15 cellular contexts compared by ENCODE assay signal in genomic region chr4:650951-651883, GRCh38. TPM values are rescaled to one million over a fixed set of nuclear protein-coding genes. Genes with fewer than 3 reads are reported as not detected.
DNase-seq lines count a peak whose midpoint lies in the region; ATAC-seq and TF ChIP-seq lines count a peak whose summit lies in the region.
"Had no signal": no experiment of that assay in that cellular context is flagged by ENCODE, and none has a peak within 500 bp of the region (broad histone marks: within the 10 kb centered on the region; RNA-seq: fewer than 3 reads in every experiment).

No MANE protein-coding gene starts in this region.

- no peak overlapping the region for H3K9ac ChIP-seq in endodermal cell (ENCODE audit: extremely low read depth, low read length, poor library complexity, severe bottlenecking)
- H3K9ac ChIP-seq in neural progenitor cell: no peak overlapping the region
- H3K9ac ChIP-seq: BLaER1 treated with 17β-estradiol and CSF1 and Interleukin-3, amounts not matched to agents 10 nM and 100 nM had no signal

- no peak overlapping the region for H3K27ac Mint-ChIP-seq in endodermal cell
- H3K27ac Mint-ChIP-seq in neural progenitor cell: no peak overlapping the region

- no peaks in the 10 kb centered on the region for H4K20me1 ChIP-seq in neural progenitor cell (ENCODE audit: low read depth)
- H4K20me1 ChIP-seq: BLaER1 treated with 17β-estradiol and CSF1 and Interleukin-3, amounts not matched to agents 10 nM and 100 nM had no signal

- no peaks in the 10 kb centered on the region for H3K36me3 ChIP-seq in endodermal cell (ENCODE audit: control insufficient read depth, insufficient read depth, low read length)
- no peaks in the 10 kb centered on the region for H3K36me3 ChIP-seq in neural progenitor cell
- H3K36me3 ChIP-seq: BLaER1 treated with 17β-estradiol and CSF1 and Interleukin-3, amounts not matched to agents 10 nM and 100 nM; sigmoid colon; stomach had no signal

- H3K4me1 ChIP-seq in endodermal cell (ENCODE audit: control insufficient read depth, insufficient read depth, low read length): no peaks in the 10 kb centered on the region
- peaks cover 13% of the 10 kb centered on the region for H3K4me1 ChIP-seq in neural progenitor cell
- H3K4me1 ChIP-seq: sigmoid colon had no signal

- intact Hi-C loops in sciatic nerve (cut with DNase I): no loop called here

- DNase-seq in DMS79 (lab: John Stamatoyannopoulos, UW) (peak; percentile 22), NCI-H187 treated with DMSO at 0.1 percent for 48 hours (lab: John Stamatoyannopoulos, UW) (peak; percentile 64), endodermal cell (peak; percentile 56), neural progenitor cell (ENCODE audit: low spot score) (peak; percentile 55), inferior parietal cortex (ENCODE audit: extremely low spot score) (no peak), H4 (ENCODE audit: low spot score) (no peak), sciatic nerve (ENCODE audit: low spot score) (no peak)
- DNase-seq: activated gamma-delta T cell, erythroblast, sigmoid colon, stomach, T-helper 9 cell had no signal

- H3K9me3 Mint-ChIP-seq in endodermal cell: no peaks in the 10 kb centered on the region
- H3K9me3 Mint-ChIP-seq in neural progenitor cell: peaks cover 2% of the 10 kb centered on the region

- H3K27ac ChIP-seq in endodermal cell (ENCODE audit: low read depth, low read length) (peak overlapping the region; percentile 53), neural progenitor cell (no peak overlapping the region)
- H3K27ac ChIP-seq: BLaER1 treated with 17β-estradiol and CSF1 and Interleukin-3, amounts not matched to agents 10 nM and 100 nM; sigmoid colon; stomach had no signal

- TF ChIP-seq CTCF in endodermal cell (conservative IDR thresholded peaks at IDR 0.05) (no peak), neural progenitor cell (IDR thresholded peaks at IDR 0.05) (no peak)

- H3K4me1 Mint-ChIP-seq in endodermal cell (no peaks in the 10 kb centered on the region), neural progenitor cell (peaks cover 7% of the 10 kb centered on the region)

- no peaks in the 10 kb centered on the region for H3K79me2 ChIP-seq in neural progenitor cell (ENCODE audit: low read depth)

- ATAC-seq in GM21447 (IDR thresholded peaks at IDR 0.05; ENCODE audit: unreplicated experiment) (no peak), sciatic nerve (no peak)

- H3K4me3 Mint-ChIP-seq in endodermal cell (no peak overlapping the region), neural progenitor cell (no peak overlapping the region)

- H3K4me2 ChIP-seq in neural progenitor cell: no peak overlapping the region

- peaks cover 10% of the 10 kb centered on the region for H3F3A ChIP-seq in neural progenitor cell (ENCODE audit: low read depth)

- H3K27me3 ChIP-seq in endodermal cell (ENCODE audit: control insufficient read depth, insufficient read depth, low read length, poor library complexity, severe bottlenecking) (no peaks in the 10 kb centered on the region), neural progenitor cell (no peaks in the 10 kb centered on the region)
- H3K27me3 ChIP-seq: BLaER1 treated with 17β-estradiol and CSF1 and Interleukin-3, amounts not matched to agents 10 nM and 100 nM had no signal

- no peaks in the 10 kb centered on the region for H3K27me3 Mint-ChIP-seq in endodermal cell (ENCODE audit: insufficient read depth)
- H3K27me3 Mint-ChIP-seq in neural progenitor cell (ENCODE audit: insufficient read depth, low read depth): no peaks in the 10 kb centered on the region

- no peak overlapping the region for H2AFZ ChIP-seq in neural progenitor cell (replicated peaks)

- no peaks in the 10 kb centered on the region for H3K9me3 ChIP-seq in endodermal cell (ENCODE audit: control insufficient read depth, low read length)
- H3K9me3 ChIP-seq in neural progenitor cell (ENCODE audit: low read depth): no peaks in the 10 kb centered on the region
- H3K9me3 ChIP-seq: sigmoid colon, stomach had no signal

- no peaks in the 10 kb centered on the region for H3K36me3 Mint-ChIP-seq in endodermal cell (ENCODE audit: low read depth)
- no peaks in the 10 kb centered on the region for H3K36me3 Mint-ChIP-seq in neural progenitor cell

- H3K4me3 ChIP-seq in endodermal cell (ENCODE audit: low read length) (no peak overlapping the region), neural progenitor cell (no peak overlapping the region)
- H3K4me3 ChIP-seq: BLaER1 treated with 17β-estradiol and CSF1 and Interleukin-3, amounts not matched to agents 10 nM and 100 nM; sigmoid colon; stomach had no signal

- WGBS in endodermal cell (ENCODE audit: insufficient coverage in 1 of 2, insufficient read length in 1 of 2), 2 experiments: 86 to 88% methylated on average over 30 to 49 of the region's 49 CpGs

RNA-seq across cellular contexts. Expression of gene ATP5ME, which starts 22.9 kb away (rescaled TPM):
- total RNA-seq in endodermal cell (100 to 1,000 TPM; 407 to 456 TPM), neural progenitor cell (ENCODE audit: low replicate concordance) (95.1 and 114 TPM in 2 replicates), sciatic nerve (174 TPM)
- 299 TPM for polyA plus RNA-seq in endodermal cell (2013, experiment 1 of 2)
- polyA plus RNA-seq in endodermal cell (2013, experiment 2 of 2): 303 TPM
- total RNA-seq in H4 (2014; rRNA removed; shearing (Covaris generic)): 193 and 272 TPM in 2 replicates

RNA-seq across cellular contexts. Expression of gene MYL5, which starts 23.1 kb away (rescaled TPM):
- 10 to 100 TPM; 20.0 to 23.4 TPM for total RNA-seq in endodermal cell
- 8.7 TPM for polyA plus RNA-seq in endodermal cell (2013, experiment 1 of 2)
- 6.1 TPM for polyA plus RNA-seq in endodermal cell (2013, experiment 2 of 2)
- total RNA-seq in neural progenitor cell (ENCODE audit: low replicate concordance): 0.21 and 10.0 TPM in 2 replicates
- 7.4 and 13.8 TPM in 2 replicates for total RNA-seq in H4 (2014; rRNA removed; shearing (Covaris generic))
- total RNA-seq in sciatic nerve: 14.6 TPM

RNA-seq across cellular contexts. Expression of gene PDE6B, which starts 25.8 kb away (rescaled TPM):
- 10 to 100 TPM; 12.4 to 14.6 TPM for total RNA-seq in endodermal cell
- polyA plus RNA-seq in endodermal cell (2013, experiment 1 of 2): 5.0 TPM
- polyA plus RNA-seq in endodermal cell (2013, experiment 2 of 2): 2.4 TPM
- total RNA-seq in neural progenitor cell (ENCODE audit: low replicate concordance): 4.3 and 19.5 TPM in 2 replicates
- total RNA-seq in H4 (2014; rRNA removed; shearing (Covaris generic)): 1.9 TPM in 1 of 2 replicates, not detected in the other
- 2.5 TPM for total RNA-seq in sciatic nerve
- total RNA-seq: bronchial epithelial cell had no signal

RNA-seq across cellular contexts. Expression of gene SLC49A3, which starts 37.7 kb away (rescaled TPM):
- 10 to 100 TPM; 15.1 to 16.4 TPM for total RNA-seq in endodermal cell
- polyA plus RNA-seq in endodermal cell (2013, experiment 1 of 2): 2.0 TPM
- polyA plus RNA-seq in endodermal cell (2013, experiment 2 of 2): 1.0 TPM
- 1.9 and 3.4 TPM in 2 replicates for total RNA-seq in neural progenitor cell (ENCODE audit: low replicate concordance)
- total RNA-seq in H4 (2014; rRNA removed; shearing (Covaris generic)): not detected in 2 replicates
- total RNA-seq in sciatic nerve: 11.4 TPM

RNA-seq across cellular contexts. Expression of gene PCGF3, which starts 54.4 kb away (rescaled TPM):
- total RNA-seq in endodermal cell: 10 to 100 TPM; 53.1 to 64.0 TPM
- 64.4 TPM for polyA plus RNA-seq in endodermal cell (2013, experiment 1 of 2)
- 55.3 TPM for polyA plus RNA-seq in endodermal cell (2013, experiment 2 of 2)
- 44.7 and 59.1 TPM in 2 replicates for total RNA-seq in neural progenitor cell (ENCODE audit: low replicate concordance)
- 26.1 and 42.5 TPM in 2 replicates for total RNA-seq in H4 (2014; rRNA removed; shearing (Covaris generic))
- total RNA-seq in sciatic nerve: 50.3 TPM

Comparison
In these comparisons a context has a peak if more than half of its experiments do, and no peak if none do; other contexts are left out.
1. DNase-seq: peak in DMS79 (single experiment), NCI-H187 treated with DMSO at 0.1 percent for 48 hours (single experiment), endodermal cell (single experiment) and neural progenitor cell (single experiment); none in inferior parietal cortex (single experiment), H4 (single experiment) and sciatic nerve (single experiment).